Comparison of ENCODE assay signal across 14 cellular contexts in genomic region chr1:172837816-172838680, GRCh38.
A peak's percentile ranks its signal among the peaks of the same experiment; 100 is the strongest.
DNase-seq lines count a peak whose midpoint lies in the region; ATAC-seq and TF ChIP-seq lines count a peak whose summit lies in the region.
"Had no signal": no experiment of that assay in that cellular context is flagged by ENCODE, and none has a peak within 500 bp of the region (broad histone marks: within the 10 kb centered on the region; RNA-seq: fewer than 3 reads in every experiment).

No MANE protein-coding gene starts in this region.

- intact Hi-C loops in naive thymus-derived CD4-positive, alpha-beta T cell (cut with micrococcal nuclease): loop anchor here (1.0 to 10.0 kb wide), 12 partner anchors 15 to 1317 kb away; partner anchors contain the start of genes KLHL20 (in 1 of the 2), PRDX6 (in 1 of the 2) and RABGAP1L (in 1 of the 2)

- no peak for TF ChIP-seq CTCF in GM06990 (IDR thresholded peaks at IDR 0.05; ENCODE audit: insufficient read depth, low read length, poor library complexity, severe bottlenecking)

- H3K4me3 Mint-ChIP-seq in activated naive CD8-positive, alpha-beta T cell treated with anti-CD3 and anti-CD28 coated beads for 36 hours: no peak overlapping the region
- peak overlapping the region in 9 of 10 donors; percentile 20 to 59 (median 41) for H3K4me3 Mint-ChIP-seq in naive thymus-derived CD4-positive, alpha-beta T cell
- H3K4me3 Mint-ChIP-seq: endodermal cell, naive B cell had no signal

- peak overlapping the region; percentile 11 for H3K27ac Mint-ChIP-seq in activated naive CD8-positive, alpha-beta T cell treated with anti-CD3 and anti-CD28 coated beads for 36 hours
- H3K27ac Mint-ChIP-seq in naive thymus-derived CD4-positive, alpha-beta T cell: peak overlapping the region in 7 of 9 donors; percentile 63 to 92 (median 78)
- H3K27ac Mint-ChIP-seq: endodermal cell had no signal

- POLR2A ChIA-PET in naive thymus-derived CD4-positive, alpha-beta T cell (lab: Charles Lee): interaction anchor here (0.6 to 1.5 kb wide), 2 partner anchors 10 to 85 kb away, joined by 4 read pairs; no protein-coding TSS in a partner anchor

- peaks cover 12 to 16% of the 10 kb centered on the region in 2 donors for H3K4me1 ChIP-seq in naive thymus-derived CD4-positive, alpha-beta T cell (ENCODE audit: control insufficient read depth in 2 of 2, insufficient read depth in 2 of 2, low read length in 2 of 2)
- H3K4me1 ChIP-seq: adrenal gland had no signal

- no peaks in the 10 kb centered on the region for H3K9me3 ChIP-seq in naive thymus-derived CD4-positive, alpha-beta T cell (ENCODE audit: control insufficient read depth in 2 of 3, low read length in 3 of 3)
- H3K9me3 ChIP-seq: adrenal gland, MG63, spleen, stomach had no signal

- no peak overlapping the region for H3K4me3 ChIP-seq in GM06990 (replicated peaks; ENCODE audit: low read depth, low read length)
- no peak overlapping the region for H3K4me3 ChIP-seq in naive thymus-derived CD4-positive, alpha-beta T cell (ENCODE audit: low read length)
- H3K4me3 ChIP-seq: adrenal gland, MG63, spleen, stomach had no signal

- peak; percentile 99 for ATAC-seq in naive thymus-derived CD4-positive, alpha-beta T cell
- ATAC-seq in GM19351 (IDR thresholded peaks at IDR 0.05; ENCODE audit: unreplicated experiment): no peak

- no peaks in the 10 kb centered on the region for H3K36me3 ChIP-seq in GM06990 (ENCODE audit: control insufficient read depth, insufficient read depth, low read length)
- H3K36me3 ChIP-seq in naive thymus-derived CD4-positive, alpha-beta T cell (ENCODE audit: control insufficient read depth in 2 of 3, insufficient read depth in 3 of 3, low read length in 3 of 3): no peaks in the 10 kb centered on the region
- H3K36me3 ChIP-seq: adrenal gland, MG63, spleen, stomach had no signal

- CTCF ChIA-PET in naive thymus-derived CD4-positive, alpha-beta T cell (lab: Charles Lee): interaction anchor here (0.6 kb wide), 1 partner anchor 364 kb away, joined by 3 read pairs; no protein-coding TSS in a partner anchor

- no peaks in the 10 kb centered on the region for H3K9me3 Mint-ChIP-seq in activated naive CD8-positive, alpha-beta T cell treated with anti-CD3 and anti-CD28 coated beads for 36 hours
- H3K9me3 Mint-ChIP-seq in naive thymus-derived CD4-positive, alpha-beta T cell: no peaks in the 10 kb centered on the region
- H3K9me3 Mint-ChIP-seq: endodermal cell, naive B cell had no signal

- no peak overlapping the region for H3K27ac ChIP-seq in naive thymus-derived CD4-positive, alpha-beta T cell (ENCODE audit: low read depth, low read length)
- H3K27ac ChIP-seq: adrenal gland, stomach had no signal

- no peaks in the 10 kb centered on the region for H3K36me3 Mint-ChIP-seq in activated naive CD8-positive, alpha-beta T cell treated with anti-CD3 and anti-CD28 coated beads for 36 hours
- no peaks in the 10 kb centered on the region for H3K36me3 Mint-ChIP-seq in naive thymus-derived CD4-positive, alpha-beta T cell
- H3K36me3 Mint-ChIP-seq: naive B cell had no signal

- peaks cover 17% of the 10 kb centered on the region for H3K27me3 Mint-ChIP-seq in activated naive CD8-positive, alpha-beta T cell treated with anti-CD3 and anti-CD28 coated beads for 36 hours
- peaks cover 0 to 59% (median 0%) of the 10 kb centered on the region in 5 donors for H3K27me3 Mint-ChIP-seq in naive thymus-derived CD4-positive, alpha-beta T cell
- H3K27me3 Mint-ChIP-seq: naive B cell had no signal

- peaks cover 32% of the 10 kb centered on the region for H3K4me1 Mint-ChIP-seq in activated naive CD8-positive, alpha-beta T cell treated with anti-CD3 and anti-CD28 coated beads for 36 hours
- H3K4me1 Mint-ChIP-seq in naive thymus-derived CD4-positive, alpha-beta T cell: peaks cover 3 to 36% (median 28%) of the 10 kb centered on the region in 7 donors
- H3K4me1 Mint-ChIP-seq: naive B cell had no signal

- no peaks in the 10 kb centered on the region; the same call in 1 of the 2 replicates for H3K27me3 ChIP-seq in GM06990 (replicated peaks; ENCODE audit: control insufficient read depth, insufficient read depth, low read length)
- H3K27me3 ChIP-seq in naive thymus-derived CD4-positive, alpha-beta T cell (ENCODE audit: control insufficient read depth in 2 of 2, insufficient read depth in 2 of 2, low read length in 2 of 2): no peaks in the 10 kb centered on the region
- H3K27me3 ChIP-seq: adrenal gland, MG63, spleen, stomach had no signal

- DNase-seq in GM06990 (ENCODE audit: extremely low read depth, insufficient read length): peak; percentile 37
- DNase-seq in HT1080 (ENCODE audit: low read depth): peak; percentile 52
- DNase-seq in activated naive CD8-positive, alpha-beta T cell treated with anti-CD3 and anti-CD28 coated beads for 36 hours: peak; percentile 24
- DNase-seq in naive thymus-derived CD4-positive, alpha-beta T cell: peak in 7 of 9 donors; percentile 47 to 78 (median 72)
- no peak for DNase-seq in amygdala (lab: John Stamatoyannopoulos, UW)
- DNase-seq in NCI-H526 treated with DMSO at 0.1 percent for 48 hours (lab: John Stamatoyannopoulos, UW): no peak
- DNase-seq: adrenal gland, endodermal cell, MG63, naive B cell, NCI-H69, spleen, stomach had no signal

Comparison
In these comparisons a context has a peak if more than half of its experiments do, and no peak if none do; other contexts are left out.
1. DNase-seq: peak in GM06990 (single experiment), HT1080 (single experiment), activated naive CD8-positive, alpha-beta T cell treated with anti-CD3 and anti-CD28 coated beads for 36 hours (single experiment) and naive thymus-derived CD4-positive, alpha-beta T cell (7 of 9); none in amygdala (0 of 56) and NCI-H526 treated with DMSO at 0.1 percent for 48 hours (single experiment).